ENCODE assay signal across 12 cellular contexts in genomic region chr3:177478170-177478859, GRCh38.
DNase-seq lines count a peak whose midpoint lies in the region; ATAC-seq and TF ChIP-seq lines count a peak whose summit lies in the region.
"Had no signal": no experiment of that assay in that cellular context is flagged by ENCODE, and none has a peak within 500 bp of the region (broad histone marks: within the 10 kb centered on the region; RNA-seq: fewer than 3 reads in every experiment).

No MANE protein-coding gene starts in this region.

- no TSS peak for BruUV-seq in PC-3 (replicated peaks; lab: Mats Ljungman, UMichigan)

- peak overlapping the region; percentile 69 for H3K4me2 ChIP-seq in PC-3 (ENCODE audit: low read length)

- H3K4me3 ChIP-seq in AG09309 (ENCODE audit: control insufficient read depth, low read depth, low read length) (no peak overlapping the region), PC-3 (ENCODE audit: low read length) (peak overlapping the region; percentile 24; the same call in 1 of the 2 replicates), esophagus muscularis mucosa (no peak overlapping the region)

- ATAC-seq in PC-3 (peak; percentile 92), GM18519 (IDR thresholded peaks at IDR 0.05; ENCODE audit: low FRiP score, unreplicated experiment) (no peak)
- ATAC-seq: naive thymus-derived CD4-positive, alpha-beta T cell had no signal

- H3K4me3 Mint-ChIP-seq in nephron progenitor cell, result no peak overlapping the region
- H3K4me3 Mint-ChIP-seq: activated T-cell treated with anti-CD3 and anti-CD28 coated beads, Interleukin-2, amount 50 U/mL, for 24 hours; naive thymus-derived CD4-positive, alpha-beta T cell had no signal

- H3K27me3 Mint-ChIP-seq in nephron progenitor cell (ENCODE audit: low read depth, poor library complexity), result peaks cover 2% of the 10 kb centered on the region
- H3K27me3 Mint-ChIP-seq: activated T-cell treated with anti-CD3 and anti-CD28 coated beads, Interleukin-2, amount 50 U/mL, for 24 hours; naive thymus-derived CD4-positive, alpha-beta T cell had no signal

- peak overlapping the region; percentile 44 for H3K27ac Mint-ChIP-seq in nephron progenitor cell
- H3K27ac Mint-ChIP-seq: activated T-cell treated with anti-CD3 and anti-CD28 coated beads, Interleukin-2, amount 50 U/mL, for 24 hours had no signal

- H3K9ac ChIP-seq in PC-3 (ENCODE audit: low read length), result no peak overlapping the region

- peaks cover 26% of the 10 kb centered on the region for H3K4me1 ChIP-seq in PC-3 (ENCODE audit: insufficient read depth, low read length)
- peaks cover 11 to 58% (median 39%) of the 10 kb centered on the region in 4 donors for H3K4me1 ChIP-seq in esophagus muscularis mucosa

- POLR2A ChIA-PET in PC-3 (lab: Charles Lee; ENCODE audit: unreplicated experiment), result no interaction called here

- H3K9me3 Mint-ChIP-seq in nephron progenitor cell, result no peaks in the 10 kb centered on the region
- H3K9me3 Mint-ChIP-seq: activated T-cell treated with anti-CD3 and anti-CD28 coated beads, Interleukin-2, amount 50 U/mL, for 24 hours had no signal

- H4K20me1 ChIP-seq in PC-3 (ENCODE audit: low read length), result no peaks in the 10 kb centered on the region

- DNase-seq in AG09309 (ENCODE audit: low read depth), result peak; percentile 100
- peak; percentile 98 for DNase-seq in PC-3
- DNase-seq in esophagus muscularis mucosa (ENCODE audit: extremely low spot score), result no peak
- no peak for DNase-seq in nephron progenitor cell
- DNase-seq in effector CD8-positive, alpha-beta T cell (lab: John Stamatoyannopoulos, UW), result no peak
- no peak for DNase-seq in NCI-H146 (lab: John Stamatoyannopoulos, UW)
- no peak for DNase-seq in globus pallidus (ENCODE audit: low spot score)
- DNase-seq: activated T-cell treated with anti-CD3 and anti-CD28 coated beads, Interleukin-2, amount 50 U/mL, for 24 hours; DMS 273 treated with DMSO at 0.1 percent for 48 hours; naive thymus-derived CD4-positive, alpha-beta T cell; NCI-H345 had no signal

- peaks cover 4% of the 10 kb centered on the region for H3K36me3 Mint-ChIP-seq in nephron progenitor cell (ENCODE audit: low read depth)

- no peak for TF ChIP-seq CTCF in AG09309 (IDR thresholded peaks at IDR 0.05; ENCODE audit: control insufficient read depth, insufficient read depth, low read depth, low read length, missing control alignments)
- no peak for TF ChIP-seq CTCF in PC-3 (conservative IDR thresholded peaks at IDR 0.05; ENCODE audit: low read depth, low read length)
- no peak for TF ChIP-seq CTCF in esophagus muscularis mucosa (IDR thresholded peaks at IDR 0.05)
- no peak for TF ChIP-seq CTCF in nephron progenitor cell (IDR thresholded peaks at IDR 0.05)

- CTCF ChIA-PET in PC-3 (lab: Charles Lee), result no interaction called here

- H3K9me3 ChIP-seq in PC-3 (ENCODE audit: low read length) (no peaks in the 10 kb centered on the region), esophagus muscularis mucosa (no peaks in the 10 kb centered on the region)

- H2AFZ ChIP-seq in PC-3 (ENCODE audit: low read length), result no peak overlapping the region

- intact Hi-C loops in PC-3 (cut with micrococcal nuclease) (loop anchor here (1.0 to 10.0 kb wide), 10 partner anchors 48 to 906 kb away; partner anchors contain the start of gene TBL1XR1), esophagus muscularis mucosa (cut with DNase I) (no loop called here)

- H3F3A ChIP-seq in PC-3 (ENCODE audit: low read length, unreplicated experiment), result no peaks in the 10 kb centered on the region

- H3K4me1 Mint-ChIP-seq in nephron progenitor cell, result peaks cover 67% of the 10 kb centered on the region

- TF ChIP-seq EP300 in esophagus muscularis mucosa (IDR thresholded peaks at IDR 0.05), result no peak

- no peaks in the 10 kb centered on the region for H3K79me2 ChIP-seq in PC-3 (ENCODE audit: low read length)

- no peak for TF ChIP-seq POLR2A in esophagus muscularis mucosa (IDR thresholded peaks at IDR 0.05; ENCODE audit: low read depth)

- peak overlapping the region; percentile 84 for H3K27ac ChIP-seq in PC-3 (ENCODE audit: low read length)
- peak overlapping the region; percentile 74 to 82 (median 82) for H3K27ac ChIP-seq in esophagus muscularis mucosa (replicated peaks in 1 of 4)

- H3K9me2 ChIP-seq in PC-3 (replicated peaks; ENCODE audit: low read length), result no peaks in the 10 kb centered on the region

- no peaks in the 10 kb centered on the region for H3K36me3 ChIP-seq in PC-3 (ENCODE audit: low read depth, low read length)
- no peaks in the 10 kb centered on the region for H3K36me3 ChIP-seq in esophagus muscularis mucosa

- H3K27me3 ChIP-seq in PC-3 (ENCODE audit: low read length) (no peaks in the 10 kb centered on the region), esophagus muscularis mucosa (no peaks in the 10 kb centered on the region)

- WGBS in esophagus muscularis mucosa, result 19% methylated on average over 4 of the region's 4 CpGs

Comparison
In these comparisons a context has a peak if more than half of its experiments do, and no peak if none do; other contexts are left out.
1. DNase-seq: peak in AG09309 (single experiment) and PC-3 (single experiment); none in esophagus muscularis mucosa (single experiment), nephron progenitor cell (single experiment), effector CD8-positive, alpha-beta T cell (single experiment), NCI-H146 (single experiment) and globus pallidus (single experiment).